14 cellular contexts compared by ENCODE assay signal in the genomic region with DNA sequence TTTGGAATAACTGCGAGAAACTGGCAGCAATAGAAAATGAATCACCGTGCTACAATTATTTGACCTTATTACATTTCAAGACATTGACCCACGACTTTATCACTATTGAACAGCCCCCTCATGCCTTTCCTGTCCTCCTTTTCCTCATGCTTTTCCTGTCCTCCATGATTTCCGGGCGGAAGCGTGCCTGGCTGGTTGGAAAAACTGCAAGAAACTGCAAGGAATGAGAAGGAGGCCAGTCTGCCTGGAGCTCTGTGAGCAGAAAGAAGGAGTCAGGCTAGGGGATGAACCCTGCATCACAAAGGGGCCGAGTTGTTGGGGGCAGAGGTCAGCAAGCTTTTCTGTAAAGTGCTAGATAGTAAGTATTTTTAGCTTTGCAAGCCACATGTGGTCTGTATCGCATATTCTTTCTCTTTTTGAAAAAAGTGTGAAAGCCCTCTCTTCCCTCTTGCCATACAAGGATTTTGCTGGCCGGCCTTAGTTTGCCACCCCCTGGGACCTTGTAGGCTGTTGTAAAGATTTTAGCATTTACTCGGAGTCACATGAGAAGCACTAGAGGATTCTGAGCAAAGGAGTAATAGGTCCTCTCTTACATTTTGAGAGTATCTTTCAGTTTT. TPM values are rescaled to one million over a fixed set of nuclear protein-coding genes. Genes with fewer than 3 reads are reported as not detected.
A peak's percentile ranks its signal among the peaks of the same experiment; 100 is the strongest.
DNase-seq lines count a peak whose midpoint lies in the region; ATAC-seq and TF ChIP-seq lines count a peak whose summit lies in the region.
"Had no signal": no experiment of that assay in that cellular context is flagged by ENCODE, and none has a peak within 500 bp of the region (broad histone marks: within the 10 kb centered on the region; RNA-seq: fewer than 3 reads in every experiment).

No MANE protein-coding gene starts in this region.

- no peaks in the 10 kb centered on the region for H3K27me3 ChIP-seq in iPS-15b (ENCODE audit: control insufficient read depth, insufficient read depth, low read length)
- no peaks in the 10 kb centered on the region for H3K27me3 ChIP-seq in gastrocnemius medialis
- H3K27me3 ChIP-seq in left lung, result no peaks in the 10 kb centered on the region
- H3K27me3 ChIP-seq: tibial nerve had no signal

- no peak overlapping the region for H3K4me3 Mint-ChIP-seq in activated B cell treated with CpG ODN at 0.5 μM for 24 hours
- H3K4me3 Mint-ChIP-seq: CD8-positive, alpha-beta memory T cell; effector memory CD8-positive, alpha-beta T cell had no signal

- H3K9me3 ChIP-seq in iPS-15b (ENCODE audit: control insufficient read depth, insufficient read depth, low read length) (no peaks in the 10 kb centered on the region), gastrocnemius medialis (no peaks in the 10 kb centered on the region), left lung (no peaks in the 10 kb centered on the region)
- H3K9me3 ChIP-seq: tibial nerve had no signal

- H3K27ac Mint-ChIP-seq in activated B cell treated with CpG ODN at 0.5 μM for 24 hours, result peak overlapping the region; percentile 70
- H3K27ac Mint-ChIP-seq: effector memory CD8-positive, alpha-beta T cell had no signal

- H3K27ac ChIP-seq in gastrocnemius medialis (peak overlapping the region in 2 of 4 donors; percentile 12 to 22), left lung (peak overlapping the region in 1 of 2 donors; percentile 31)

- in situ Hi-C loops in gastrocnemius medialis (cut with MboI; ENCODE audit: low sequenced_read_pairs in 4 of 4), result no loop called here

- no peaks in the 10 kb centered on the region for H3K9me3 Mint-ChIP-seq in activated B cell treated with CpG ODN at 0.5 μM for 24 hours
- H3K9me3 Mint-ChIP-seq: CD8-positive, alpha-beta memory T cell; effector memory CD8-positive, alpha-beta T cell; IgD-negative memory B cell had no signal

- H3K4me3 ChIP-seq in iPS-15b (ENCODE audit: low read depth, low read length), result peak overlapping the region; percentile 0
- no peak overlapping the region for H3K4me3 ChIP-seq in gastrocnemius medialis
- H3K4me3 ChIP-seq in left lung, result no peak overlapping the region
- H3K4me3 ChIP-seq: tibial nerve had no signal

- TF ChIP-seq POLR2A in gastrocnemius medialis (IDR thresholded peaks at IDR 0.05), result no peak

- H3K4me1 ChIP-seq in iPS-15b (ENCODE audit: control insufficient read depth, insufficient read depth, low read length), result peaks cover 19% of the 10 kb centered on the region
- no peaks in the 10 kb centered on the region for H3K4me1 ChIP-seq in gastrocnemius medialis
- peaks cover 0 to 7% of the 10 kb centered on the region in 2 donors for H3K4me1 ChIP-seq in left lung

- H3K36me3 Mint-ChIP-seq in activated B cell treated with CpG ODN at 0.5 μM for 24 hours (ENCODE audit: low read depth), result no peaks in the 10 kb centered on the region
- H3K36me3 Mint-ChIP-seq: CD8-positive, alpha-beta memory T cell had no signal

- H3K36me3 ChIP-seq in iPS-15b (ENCODE audit: control insufficient read depth, insufficient read depth, low read length) (no peaks in the 10 kb centered on the region), gastrocnemius medialis (no peaks in the 10 kb centered on the region), left lung (no peaks in the 10 kb centered on the region)
- H3K36me3 ChIP-seq: tibial nerve had no signal

- peak; percentile 73 for ATAC-seq in GM21786 (IDR thresholded peaks at IDR 0.05; ENCODE audit: unreplicated experiment)
- no peak for ATAC-seq in activated B cell treated with CpG ODN at 0.5 μM for 24 hours (ENCODE audit: low read depth)
- peak; percentile 27 to 36 for ATAC-seq in gastrocnemius medialis
- ATAC-seq in left lung, result no peak
- ATAC-seq: effector memory CD8-positive, alpha-beta T cell had no signal

- no peak overlapping the region for H3K9ac ChIP-seq in iPS-15b (ENCODE audit: low read depth, low read length)

- POLR2A ChIA-PET in activated B cell treated with CpG ODN at 0.5 μM for 24 hours (lab: Charles Lee), result interaction anchor here (0.6 to 1.3 kb wide), 4 partner anchors 9 to 38 kb away, joined by 3 to 4 read pairs (median 4); no protein-coding TSS in a partner anchor

- H3K4me1 Mint-ChIP-seq in activated B cell treated with CpG ODN at 0.5 μM for 24 hours, result peaks cover 66% of the 10 kb centered on the region
- H3K4me1 Mint-ChIP-seq: CD8-positive, alpha-beta memory T cell had no signal

- H3K27me3 Mint-ChIP-seq in activated B cell treated with CpG ODN at 0.5 μM for 24 hours, result no peaks in the 10 kb centered on the region
- H3K27me3 Mint-ChIP-seq: IgD-negative memory B cell had no signal

- intact Hi-C loops in activated B cell treated with CpG ODN at 0.5 μM for 24 hours (cut with micrococcal nuclease) (no loop called here), gastrocnemius medialis (cut with DNase I; ENCODE audit: low total_unique reads) (no loop called here), left lung (cut with DNase I) (no loop called here)

- no peak for DNase-seq in activated B cell treated with CpG ODN at 0.5 μM for 24 hours
- no peak for DNase-seq in gastrocnemius medialis
- no peak for DNase-seq in HT-29 (ENCODE audit: low spot score)
- DNase-seq in left lung, result no peak
- DNase-seq in 8988T, result no peak
- DNase-seq in NCI-H748 treated with DMSO at 0.1 percent for 48 hours (lab: John Stamatoyannopoulos, UW), result no peak
- DNase-seq: CD8-positive, alpha-beta memory T cell; effector memory CD8-positive, alpha-beta T cell; kidney; NCI-H187 had no signal

- TF ChIP-seq CTCF in activated B cell treated with CpG ODN at 0.5 μM for 24 hours (IDR thresholded peaks at IDR 0.05), result no peak
- no peak for TF ChIP-seq CTCF in gastrocnemius medialis (IDR thresholded peaks at IDR 0.05 in 4 of 5, conservative IDR thresholded peaks at IDR 0.05 in 1 of 5)
- TF ChIP-seq CTCF in left lung (IDR thresholded peaks at IDR 0.05), result no peak

- CTCF ChIA-PET in activated B cell treated with CpG ODN at 0.5 μM for 24 hours (lab: Charles Lee), result no interaction called here

RNA-seq across cellular contexts. Expression of a gene that starts 37.0 kb away (rescaled TPM):
- 277 and 288 TPM in 2 replicates for total RNA-seq in activated B cell treated with CpG ODN at 0.5 μM for 24 hours
- 10 to 100 TPM in 1 of 4 donors, 1 to 10 TPM in 3; 6.5 to 14.4 (median 9.1) TPM for total RNA-seq in gastrocnemius medialis
- 4.4 and 5.1 TPM in 2 replicates for total RNA-seq in HT-29 (2014; rRNA removed; shearing (Covaris generic))
- 10 to 100 TPM; 45.6 to 50.8 TPM for total RNA-seq in left lung

RNA-seq across cellular contexts. Expression of a gene that starts 53.4 kb away (rescaled TPM):
- total RNA-seq in activated B cell treated with CpG ODN at 0.5 μM for 24 hours (29.4 and 33.7 TPM in 2 replicates), gastrocnemius medialis (10 to 100 TPM in 2 of 4 donors, 1 to 10 TPM in 2; 6.8 to 16.2 (median 10.6) TPM), left lung (10 to 100 TPM; 20.7 to 28.9 TPM)
- 152 and 157 TPM in 2 replicates for total RNA-seq in HT-29 (2014; rRNA removed; shearing (Covaris generic))

Comparison
In these comparisons a context has a peak if more than half of its experiments do, and no peak if none do; other contexts are left out.
1. ATAC-seq: peak in GM21786 (single experiment) and gastrocnemius medialis (2 of 2); none in activated B cell treated with CpG ODN at 0.5 μM for 24 hours (single experiment) and left lung (single experiment).